24 cellular contexts compared by ENCODE assay signal in the genomic region with DNA sequence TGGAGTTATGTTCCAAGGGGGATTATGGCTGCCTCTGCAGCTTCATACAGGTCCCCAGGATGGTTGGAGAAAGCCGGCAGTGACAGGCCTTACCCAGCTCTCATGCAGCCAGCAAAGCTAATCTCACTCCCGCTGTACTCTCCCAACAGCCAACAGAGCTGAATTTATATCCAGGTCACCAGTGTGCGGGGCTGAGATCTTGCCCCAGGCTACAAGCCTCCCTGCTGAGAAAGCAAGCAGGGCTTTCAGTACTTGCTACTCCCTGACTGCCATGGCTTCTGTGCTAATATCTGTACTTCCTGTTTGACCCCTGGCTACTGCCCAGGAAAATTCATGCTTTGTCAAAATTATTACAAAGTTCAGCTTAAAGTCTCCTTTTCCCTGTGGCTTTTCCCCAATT.
DNase-seq lines count a peak whose midpoint lies in the region.
"Had no signal": no experiment of that assay in that cellular context is flagged by ENCODE, and none has a peak within 500 bp of the region (broad histone marks: within the 10 kb centered on the region; RNA-seq: fewer than 3 reads in every experiment).

No MANE protein-coding gene starts in this region.

- peak overlapping the region; percentile 15; the same call in 1 of the 2 replicates for H3K4me3 ChIP-seq in SK-N-MC
- H3K4me3 ChIP-seq: cardiac muscle cell, Peyer's patch, spleen had no signal

- H3K27ac ChIP-seq in SK-N-MC, result no peak overlapping the region
- H3K27ac ChIP-seq: cardiac muscle cell, HL-60, KMS-11, Peyer's patch, spleen had no signal

- H3K36me3 ChIP-seq in SK-N-MC (ENCODE audit: insufficient read depth, low read length), result no peaks in the 10 kb centered on the region
- H3K36me3 ChIP-seq: cardiac muscle cell, Peyer's patch, spleen had no signal

- no peak overlapping the region for H3K9ac ChIP-seq in SK-N-MC (ENCODE audit: insufficient read length)
- H3K9ac ChIP-seq: KMS-11, SK-N-SH had no signal

- peak; percentile 12 to 33 for DNase-seq in AML-193 (lab: John Stamatoyannopoulos, UW)
- peak; percentile 3 for DNase-seq in ELR (ENCODE audit: low read depth)
- peak; percentile 8 for DNase-seq in SK-N-MC (ENCODE audit: low read depth, low spot score)
- peak; percentile 63 for DNase-seq in foreskin melanocyte
- no peak for DNase-seq in NCI-H526 (lab: John Stamatoyannopoulos, UW)
- DNase-seq in amniotic stem cell (lab: John Stamatoyannopoulos, UW), result no peak
- no peak for DNase-seq in SK-N-DZ (ENCODE audit: low spot score)
- no peak for DNase-seq in NCI-H345 (lab: John Stamatoyannopoulos, UW)
- DNase-seq: activated CD8-positive, alpha-beta T cell treated with anti-CD3 and anti-CD28 coated beads for 36 hours; aorta; DMS79; MV-4-11; natural killer cell; NCI-H1694 treated with DMSO at 0.1 percent for 48 hours; NCI-H2171; NCI-H526 treated with DMSO at 0.1 percent for 48 hours; Peyer's patch; retina; SK-N-SH; spleen; trophoblast cell had no signal

- peaks cover 2% of the 10 kb centered on the region; the same call in 1 of the 2 replicates for H3K9me3 ChIP-seq in SK-N-MC (ENCODE audit: low read depth, low read length)
- H3K9me3 ChIP-seq: Peyer's patch, SK-N-SH had no signal

Comparison
In these comparisons a context has a peak if more than half of its experiments do, and no peak if none do; other contexts are left out.
1. DNase-seq: peak in AML-193 (2 of 2), ELR (single experiment), SK-N-MC (single experiment) and foreskin melanocyte (single experiment); none in NCI-H526 (0 of 2), amniotic stem cell (single experiment), SK-N-DZ (single experiment) and NCI-H345 (single experiment).